ENCODE assay signal across 19 cellular contexts in the genomic region with DNA sequence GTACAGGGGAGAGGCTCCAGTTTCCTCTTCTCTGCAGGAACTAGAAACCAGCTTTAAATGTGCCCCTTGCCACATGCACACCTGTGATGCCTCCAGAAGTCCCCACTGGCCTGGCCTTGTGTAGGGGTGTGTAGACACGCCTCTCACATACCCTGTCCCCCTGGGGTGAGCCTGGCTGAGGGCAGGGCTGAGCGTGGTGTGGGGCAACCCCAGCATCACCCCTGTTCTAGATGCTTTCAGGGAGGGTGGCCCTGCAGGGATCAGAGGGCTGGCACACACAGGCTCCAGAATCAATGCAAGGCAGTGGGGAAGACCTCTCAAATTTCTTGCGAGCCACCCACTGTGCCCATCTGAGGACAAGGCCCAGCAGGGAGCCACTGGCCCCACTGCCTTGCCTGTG. TPM values are rescaled to one million over a fixed set of nuclear protein-coding genes. Genes with fewer than 3 reads are reported as not detected.
DNase-seq lines count a peak whose midpoint lies in the region; ATAC-seq and TF ChIP-seq lines count a peak whose summit lies in the region.
"Had no signal": no experiment of that assay in that cellular context is flagged by ENCODE, and none has a peak within 500 bp of the region (broad histone marks: within the 10 kb centered on the region; RNA-seq: fewer than 3 reads in every experiment).

No MANE protein-coding gene starts in this region.

- no peak overlapping the region for H3K27ac Mint-ChIP-seq in osteocyte (ENCODE audit: unreplicated experiment)
- H3K27ac Mint-ChIP-seq: CD4-positive, alpha-beta T cell had no signal

- peaks cover 6% of the 10 kb centered on the region for H3K36me3 Mint-ChIP-seq in osteocyte (ENCODE audit: unreplicated experiment)

- DNase-seq in mucosa of descending colon (no peak), osteocyte (ENCODE audit: extremely low spot score, unreplicated experiment) (peak; percentile 80), upper lobe of right lung (no peak), NCI-H2171 (lab: John Stamatoyannopoulos, UW) (no peak), hepatic stellate cell (ENCODE audit: low spot score) (no peak), stomach (no peak)
- DNase-seq: AML-193; Caco-2; CD4-positive, alpha-beta T cell; DMS79 treated with DMSO at 0.1 percent for 48 hours; GF-D8; GOT3; H7 had no signal

- H3K9me3 Mint-ChIP-seq in osteocyte (ENCODE audit: unreplicated experiment), result peaks cover 8% of the 10 kb centered on the region
- H3K9me3 Mint-ChIP-seq: CD4-positive, alpha-beta T cell had no signal

- H3K27ac ChIP-seq in HEK293 (ENCODE audit: extremely low read depth, low read depth, low read length), result no peak overlapping the region
- no peak overlapping the region for H3K27ac ChIP-seq in upper lobe of right lung
- no peak overlapping the region for H3K27ac ChIP-seq in stomach
- H3K27ac ChIP-seq: 22Rv1, A549, C4-2B, HL-60 had no signal

- H3K27me3 ChIP-seq in upper lobe of right lung (no peaks in the 10 kb centered on the region), stomach (no peaks in the 10 kb centered on the region)

- TF ChIP-seq CTCF in HEK293 (tag by site-specific recombination; IDR thresholded peaks at IDR 0.05) (no peak), mucosa of descending colon (IDR thresholded peaks at IDR 0.05) (no peak), osteocyte (IDR thresholded peaks at IDR 0.05) (no peak), upper lobe of right lung (IDR thresholded peaks at IDR 0.05) (no peak), stomach (IDR thresholded peaks at IDR 0.05) (no peak)

- H3K4me3 Mint-ChIP-seq in osteocyte (ENCODE audit: unreplicated experiment), result no peak overlapping the region
- H3K4me3 Mint-ChIP-seq: CD4-positive, alpha-beta T cell had no signal

- no peaks in the 10 kb centered on the region for H3K36me3 ChIP-seq in HEK293 (ENCODE audit: control insufficient read depth in 2 of 2, insufficient read depth in 1 of 2, low read length in 2 of 2)
- no peaks in the 10 kb centered on the region for H3K36me3 ChIP-seq in mucosa of descending colon (ENCODE audit: low read depth)
- H3K36me3 ChIP-seq in upper lobe of right lung, result no peaks in the 10 kb centered on the region
- H3K36me3 ChIP-seq in stomach, result no peaks in the 10 kb centered on the region

- H3K4me3 ChIP-seq in HEK293 (ENCODE audit: low read depth, low read length) (no peak overlapping the region), mucosa of descending colon (no peak overlapping the region), upper lobe of right lung (no peak overlapping the region), stomach (no peak overlapping the region)
- H3K4me3 ChIP-seq: A549 had no signal

- TF ChIP-seq EP300 in stomach (IDR thresholded peaks at IDR 0.05), result no peak

- ATAC-seq in mucosa of descending colon, result peak; percentile 28
- peak; percentile 37 for ATAC-seq in upper lobe of right lung
- ATAC-seq: A549, HCT116 had no signal

- peaks cover 13% of the 10 kb centered on the region for H3K4me1 Mint-ChIP-seq in osteocyte (ENCODE audit: unreplicated experiment)

- no peaks in the 10 kb centered on the region for H3K9me3 ChIP-seq in HEK293 (ENCODE audit: control insufficient read depth, insufficient read depth, low read depth, low read length)
- no peaks in the 10 kb centered on the region for H3K9me3 ChIP-seq in mucosa of descending colon
- H3K9me3 ChIP-seq in upper lobe of right lung, result no peaks in the 10 kb centered on the region
- no peaks in the 10 kb centered on the region for H3K9me3 ChIP-seq in stomach
- H3K9me3 ChIP-seq: A549, Caco-2 had no signal

- CTCF ChIA-PET in HEK293 (lab: Yijun Ruan, JAX), result no interaction called here

- TF ChIP-seq POLR2A in stomach (IDR thresholded peaks at IDR 0.05), result no peak

- 79 to 100% (median 95%) methylated on average over 3 of the region's 3 CpGs for WGBS in stomach, 5 donors

- no peaks in the 10 kb centered on the region for H3K27me3 Mint-ChIP-seq in osteocyte (ENCODE audit: unreplicated experiment)

- H3K4me1 ChIP-seq in HEK293 (ENCODE audit: control insufficient read depth, insufficient read depth, low read length) (no peaks in the 10 kb centered on the region), mucosa of descending colon (ENCODE audit: low read depth) (no peaks in the 10 kb centered on the region), upper lobe of right lung (no peaks in the 10 kb centered on the region), stomach (peaks cover 0 to 10% (median 1%) of the 10 kb centered on the region in 4 donors)
- H3K4me1 ChIP-seq: Caco-2 had no signal

- intact Hi-C loops in mucosa of descending colon (cut with DNase I, micrococcal nuclease), result loop anchor here (5.0 kb wide), 1 partner anchor 413 kb away; no protein-coding TSS in a partner anchor
- intact Hi-C loops in upper lobe of right lung (cut with DNase I), result loop anchor here (5.0 kb wide), 1 partner anchor 398 kb away; no protein-coding TSS in a partner anchor
- intact Hi-C loops in stomach (cut with DNase I; ENCODE audit: low total_unique reads), result loop anchor here (5.0 kb wide), 1 partner anchor 413 kb away; no protein-coding TSS in a partner anchor

- POLR2A ChIA-PET in HEK293 (lab: Yijun Ruan, JAX), result no interaction called here

TF ChIP-seq in HEK293, 187 proteins besides CTCF, POLR2A, EP300 and RAD21:
- TF ChIP-seq ZIC2 (tag by site-specific recombination; IDR thresholded peaks at IDR 0.05), result peak; percentile 32; the same call in 1 of the 2 replicates
- no peak for TF ChIP-seq ZNF155 (tag by site-specific recombination; IDR thresholded peaks at IDR 0.05)

RNA-seq across cellular contexts. Expression of gene NXNL2, which starts 54.7 kb away (rescaled TPM):
- total RNA-seq in mucosa of descending colon, result not detected
- total RNA-seq in osteocyte, result 0.32 TPM in 1 of 2 replicates, not detected in the other
- total RNA-seq in upper lobe of right lung, result not detected
- not detected for total RNA-seq in stomach
- polyA plus RNA-seq in stomach, result 1 to 10 TPM in 1 of 3 donors, under 1 TPM in 1, not detected in 1; 0.43 to 1.1 TPM
- total RNA-seq: CD4-positive, alpha-beta T cell had no signal
